ENCODE assay signal across 30 cellular contexts in genomic region chr22:31826443-31826842, GRCh38.
DNase-seq lines count a peak whose midpoint lies in the region; ATAC-seq, FAIRE-seq and TF ChIP-seq lines count a peak whose summit lies in the region.
"Had no signal": no experiment of that assay in that cellular context is flagged by ENCODE, and none has a peak within 500 bp of the region (broad histone marks: within the 10 kb centered on the region; RNA-seq: fewer than 3 reads in every experiment).

No MANE protein-coding gene starts in this region.

- DNase-seq in SK-MEL-5 (ENCODE audit: low read depth, low spot score): peak; percentile 48
- peak; percentile 24 for DNase-seq in dermis blood vessel endothelial cell
- no peak for DNase-seq in glutamatergic neuron
- peak; percentile 74 for DNase-seq in pons (ENCODE audit: low spot score)
- DNase-seq in ureter (ENCODE audit: low spot score): no peak
- no peak for DNase-seq in mucosa of gallbladder (ENCODE audit: low spot score)
- DNase-seq in GM12891 (ENCODE audit: insufficient read length, low spot score): no peak
- DNase-seq: activated CD4-positive, alpha-beta memory T cell treated with anti-CD3 and anti-CD28 coated beads for 36 hours; activated CD4-positive, CD25-positive, alpha-beta regulatory T cell treated with anti-CD3 and anti-CD28 coated beads, Interleukin-2, amount 50 U/mL, for 72 hours; activated T-cell treated with anti-CD3 and anti-CD28 coated beads, Interleukin-2, amount 50 U/mL, for 72 hours; BE2C; CD8-positive, alpha-beta T cell; cerebellar nuclear complex; erythroblast; HCEC 1CT; Karpas-422; lower lobe of right lung; mucosa of descending colon; NCI-H1417 treated with DMSO at 0.1 percent for 48 hours; NCI-H2029 treated with DMSO at 0.1 percent for 48 hours; NCI-H69; ovary; Right ventricle myocardium superior; stimulated activated naive CD4-positive, alpha-beta T cell; testis had no signal

- no peaks in the 10 kb centered on the region for H3K4me1 Mint-ChIP-seq in glutamatergic neuron (ENCODE audit: low read depth, unreplicated experiment)

- H3K27ac Mint-ChIP-seq in glutamatergic neuron (ENCODE audit: unreplicated experiment): peak overlapping the region; percentile 25
- H3K27ac Mint-ChIP-seq: activated CD4-positive, alpha-beta memory T cell treated with anti-CD3 and anti-CD28 coated beads for 36 hours; activated T-cell treated with anti-CD3 and anti-CD28 coated beads, Interleukin-2, amount 50 U/mL, for 72 hours; CD8-positive, alpha-beta T cell; natural killer cell treated with Interleukin-12 subunit alpha and Interleukin-12 subunit beta and Interleukin-15 and Interleukin-18, amount 100 ng/mL, for 72 hours had no signal

- no peak overlapping the region for H3K4me3 Mint-ChIP-seq in glutamatergic neuron (ENCODE audit: unreplicated experiment)
- H3K4me3 Mint-ChIP-seq: activated CD4-positive, alpha-beta memory T cell treated with anti-CD3 and anti-CD28 coated beads for 36 hours; activated T-cell treated with anti-CD3 and anti-CD28 coated beads, Interleukin-2, amount 50 U/mL, for 72 hours; CD8-positive, alpha-beta T cell; natural killer cell treated with Interleukin-12 subunit alpha and Interleukin-12 subunit beta and Interleukin-15 and Interleukin-18, amount 100 ng/mL, for 72 hours had no signal

- TF ChIP-seq POLR2A in GM12891 (IDR thresholded peaks at IDR 0.05; ENCODE audit: low read depth, low read length): no peak

- no peaks in the 10 kb centered on the region for H3K36me3 Mint-ChIP-seq in glutamatergic neuron (ENCODE audit: unreplicated experiment)

- no peak for FAIRE-seq in GM12891 (lab: Jason Lieb, UNC)
- FAIRE-seq: astrocyte, urothelium cell line had no signal

- H3K9me3 Mint-ChIP-seq in glutamatergic neuron (ENCODE audit: unreplicated experiment): no peaks in the 10 kb centered on the region
- H3K9me3 Mint-ChIP-seq: activated CD4-positive, alpha-beta memory T cell treated with anti-CD3 and anti-CD28 coated beads for 36 hours; activated T-cell treated with anti-CD3 and anti-CD28 coated beads, Interleukin-2, amount 50 U/mL, for 72 hours; CD8-positive, alpha-beta T cell; natural killer cell treated with Interleukin-12 subunit alpha and Interleukin-12 subunit beta and Interleukin-15 and Interleukin-18, amount 100 ng/mL, for 72 hours had no signal

- no peak for TF ChIP-seq CTCF in glutamatergic neuron (IDR thresholded peaks at IDR 0.05; ENCODE audit: partially characterized antibody, unreplicated experiment)

- ATAC-seq in GM19395 (IDR thresholded peaks at IDR 0.05; ENCODE audit: unreplicated experiment): no peak
- ATAC-seq: activated T-cell treated with anti-CD3 and anti-CD28 coated beads, Interleukin-2, amount 50 U/mL, for 72 hours; CD8-positive, alpha-beta T cell; lower lobe of right lung; mucosa of descending colon; natural killer cell treated with Interleukin-12 subunit alpha and Interleukin-12 subunit beta and Interleukin-15 and Interleukin-18, amount 100 ng/mL, for 72 hours; Panc1 had no signal

- in situ Hi-C loops in SK-MEL-5 (cut with HindIII; ENCODE audit: low pct_unique_long_range_greater_than_20kb, low sequenced_read_pairs): no loop called here

- H3K27me3 Mint-ChIP-seq in glutamatergic neuron (ENCODE audit: unreplicated experiment): no peaks in the 10 kb centered on the region
- H3K27me3 Mint-ChIP-seq: activated CD4-positive, alpha-beta memory T cell treated with anti-CD3 and anti-CD28 coated beads for 36 hours; natural killer cell treated with Interleukin-12 subunit alpha and Interleukin-12 subunit beta and Interleukin-15 and Interleukin-18, amount 100 ng/mL, for 72 hours had no signal

TF ChIP-seq in GM12891, 5 proteins besides CTCF, POLR2A, EP300 and RAD21:
- TF ChIP-seq PAX5 (IDR thresholded peaks at IDR 0.05; ENCODE audit: insufficient read depth, low read length, severe bottlenecking) (no peak), POLR2AphosphoS5 (IDR thresholded peaks at IDR 0.05; ENCODE audit: low read depth, low read length) (no peak), TAF1 (IDR thresholded peaks at IDR 0.05; ENCODE audit: low read depth, low read length) (no peak), SPI1 (IDR thresholded peaks at IDR 0.05; ENCODE audit: low read depth, low read length) (no peak), POU2F2 (IDR thresholded peaks at IDR 0.05; ENCODE audit: low read depth, low read length) (no peak)

Comparison
In these comparisons a context has a peak if more than half of its experiments do, and no peak if none do; other contexts are left out.
1. DNase-seq: peak in SK-MEL-5 (single experiment), dermis blood vessel endothelial cell (single experiment) and pons (single experiment); none in glutamatergic neuron (single experiment), ureter (single experiment), mucosa of gallbladder (single experiment) and GM12891 (single experiment).